8 cellular contexts compared by ENCODE assay signal in the genomic region with DNA sequence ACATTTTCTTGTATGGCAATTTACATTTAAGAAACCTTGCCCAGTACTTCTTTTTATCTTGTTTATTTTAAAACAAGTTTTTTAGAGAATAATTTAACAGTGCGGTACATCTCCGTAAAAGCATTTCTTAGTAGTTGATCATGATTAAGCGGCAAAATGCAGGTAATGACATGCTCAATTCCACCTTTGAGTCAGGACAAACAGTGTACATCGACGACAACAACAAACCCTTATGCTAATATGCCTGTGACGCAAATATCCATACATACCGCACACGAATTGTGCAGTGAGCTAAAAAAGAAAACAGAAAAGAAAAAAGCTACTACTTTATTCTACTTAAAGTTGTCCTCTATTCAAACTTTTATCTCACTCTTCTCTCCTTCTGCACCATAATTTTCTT. TPM values are rescaled to one million over a fixed set of nuclear protein-coding genes. Genes with fewer than 3 reads are reported as not detected.
DNase-seq lines count a peak whose midpoint lies in the region; ATAC-seq and TF ChIP-seq lines count a peak whose summit lies in the region.

No MANE protein-coding gene starts in this region.

- intact Hi-C loops in PC-9 (cut with micrococcal nuclease; ENCODE audit: unreplicated experiment), result no loop called here

- ATAC-seq in GM19035 (IDR thresholded peaks at IDR 0.05; ENCODE audit: unreplicated experiment), result no peak

- no peak for TF ChIP-seq EP300 in neural cell (conservative IDR thresholded peaks at IDR 0.05; ENCODE audit: poor library complexity, severe bottlenecking)

- H3K27me3 ChIP-seq in ACC112 (ENCODE audit: insufficient read depth, low read length) (no peaks in the 10 kb centered on the region), PC-9 (ENCODE audit: insufficient read depth, low read depth) (peaks cover 16% of the 10 kb centered on the region; the same call in 1 of the 2 replicates), neural cell (ENCODE audit: insufficient read depth, low read depth, low read length) (peaks cover 35% of the 10 kb centered on the region)

- H3K9me3 ChIP-seq in PC-9 (ENCODE audit: insufficient read depth, low read depth) (no peaks in the 10 kb centered on the region), neural cell (ENCODE audit: low read length) (no peaks in the 10 kb centered on the region)

- H2AFZ ChIP-seq in ACC112 (ENCODE audit: low read length, unreplicated experiment) (peak overlapping the region; percentile 98), PC-9 (peak overlapping the region; percentile 93), neural cell (ENCODE audit: low read depth, low read length) (no peak overlapping the region)

- H3K4me2 ChIP-seq in PC-9, result peak overlapping the region; percentile 88
- peak overlapping the region; percentile 69 for H3K4me2 ChIP-seq in neural cell (ENCODE audit: low read length)

- H3K27ac ChIP-seq in ACC112 (ENCODE audit: low read depth, low read length) (peak overlapping the region; percentile 73), PC-9 (no peak overlapping the region), neural cell (ENCODE audit: low read length) (no peak overlapping the region)

- CTCF ChIA-PET in PC-9 (lab: Charles Lee), result interaction anchor here (0.8 kb wide), 1 partner anchor 153 kb away, joined by 4 read pairs; no protein-coding TSS in a partner anchor

- TSS peak; percentile 44 for BruUV-seq in PC-9 (replicated peaks; lab: Mats Ljungman, UMichigan)

- H3K79me2 ChIP-seq in ACC112 (ENCODE audit: control insufficient read depth, insufficient read depth, low read length, unreplicated experiment) (peaks cover 36% of the 10 kb centered on the region), PC-9 (ENCODE audit: low read depth) (no peaks in the 10 kb centered on the region), neural cell (replicated peaks; ENCODE audit: insufficient read depth, low read length) (no peaks in the 10 kb centered on the region)

- no peaks in the 10 kb centered on the region; the same call in 1 of the 2 replicates for H3K36me3 ChIP-seq in ACC112 (ENCODE audit: insufficient read depth, low read length)
- H3K36me3 ChIP-seq in PC-9 (ENCODE audit: low read depth), result no peaks in the 10 kb centered on the region
- H3K36me3 ChIP-seq in neural cell (ENCODE audit: insufficient read depth, low read length), result no peaks in the 10 kb centered on the region

- H3K9me2 ChIP-seq in PC-9 (ENCODE audit: insufficient read depth) (no peaks in the 10 kb centered on the region), neural cell (ENCODE audit: insufficient read depth, low read length) (no peaks in the 10 kb centered on the region)

- POLR2A ChIA-PET in PC-9 (lab: Charles Lee; ENCODE audit: unreplicated experiment), result interaction anchor here (1.0 kb wide), 1 partner anchor 683 kb away, joined by 4 read pairs; no protein-coding TSS in a partner anchor

- H4K20me1 ChIP-seq in PC-9 (ENCODE audit: insufficient read depth), result no peaks in the 10 kb centered on the region
- H4K20me1 ChIP-seq in neural cell (ENCODE audit: insufficient read depth), result no peaks in the 10 kb centered on the region

- no peak for TF ChIP-seq RAD21 in neural cell (conservative IDR thresholded peaks at IDR 0.05)

- H3K4me3 ChIP-seq in ACC112 (ENCODE audit: low read depth, low read length), result peak overlapping the region; percentile 80
- peak overlapping the region; percentile 67 for H3K4me3 ChIP-seq in PC-9
- peak overlapping the region; percentile 87 for H3K4me3 ChIP-seq in epithelial cell of proximal tubule (ENCODE audit: low read depth, low read length)
- H3K4me3 ChIP-seq in neural cell (ENCODE audit: low read length), result peak overlapping the region; percentile 86

- no peak for DNase-seq in PC-9
- no peak for DNase-seq in epithelial cell of proximal tubule (ENCODE audit: low read depth)
- no peak for DNase-seq in HPDE6-E6E7 (ENCODE audit: extremely low spot score)
- DNase-seq in NCI-H82 (lab: John Stamatoyannopoulos, UW), result no peak
- no peak for DNase-seq in activated CD4-positive, alpha-beta T cell treated with anti-CD3 and anti-CD28 coated beads for 48 hours

- H3K9ac ChIP-seq in neural cell (ENCODE audit: low read length), result no peak overlapping the region

- H3F3A ChIP-seq in PC-9 (ENCODE audit: insufficient read depth, low read depth) (no peaks in the 10 kb centered on the region), neural cell (ENCODE audit: insufficient read depth, low read length, poor library complexity, severe bottlenecking) (no peaks in the 10 kb centered on the region)

- H3K4me1 ChIP-seq in ACC112 (ENCODE audit: control insufficient read depth, insufficient read depth, low read length, unreplicated experiment) (peaks cover 36% of the 10 kb centered on the region), PC-9 (replicated peaks; ENCODE audit: insufficient read depth) (peaks cover 5% of the 10 kb centered on the region; the same call in 1 of the 2 replicates)

- TF ChIP-seq CTCF in PC-9 (conservative IDR thresholded peaks at IDR 0.05), result no peak
- no peak for TF ChIP-seq CTCF in epithelial cell of proximal tubule (conservative IDR thresholded peaks at IDR 0.05; ENCODE audit: low read depth, low read length)
- TF ChIP-seq CTCF in neural cell (IDR thresholded peaks at IDR 0.05; ENCODE audit: poor library complexity, severe bottlenecking), result no peak

TF ChIP-seq in neural cell, 6 proteins besides CTCF, POLR2A, EP300 and RAD21:
- TF ChIP-seq EZH2 (IDR thresholded peaks at IDR 0.05; ENCODE audit: borderline replicate concordance, insufficient read depth, low read length, poor library complexity, severe bottlenecking) (no peak), SMC3 (conservative IDR thresholded peaks at IDR 0.05; ENCODE audit: poor library complexity) (no peak), MXI1 (conservative IDR thresholded peaks at IDR 0.05; ENCODE audit: poor library complexity, severe bottlenecking) (no peak), TAF1 (IDR thresholded peaks at IDR 0.05; ENCODE audit: low read depth) (no peak), POLR2AphosphoS5 (IDR thresholded peaks at IDR 0.05) (no peak)
- TF ChIP-seq, protein P1, sequence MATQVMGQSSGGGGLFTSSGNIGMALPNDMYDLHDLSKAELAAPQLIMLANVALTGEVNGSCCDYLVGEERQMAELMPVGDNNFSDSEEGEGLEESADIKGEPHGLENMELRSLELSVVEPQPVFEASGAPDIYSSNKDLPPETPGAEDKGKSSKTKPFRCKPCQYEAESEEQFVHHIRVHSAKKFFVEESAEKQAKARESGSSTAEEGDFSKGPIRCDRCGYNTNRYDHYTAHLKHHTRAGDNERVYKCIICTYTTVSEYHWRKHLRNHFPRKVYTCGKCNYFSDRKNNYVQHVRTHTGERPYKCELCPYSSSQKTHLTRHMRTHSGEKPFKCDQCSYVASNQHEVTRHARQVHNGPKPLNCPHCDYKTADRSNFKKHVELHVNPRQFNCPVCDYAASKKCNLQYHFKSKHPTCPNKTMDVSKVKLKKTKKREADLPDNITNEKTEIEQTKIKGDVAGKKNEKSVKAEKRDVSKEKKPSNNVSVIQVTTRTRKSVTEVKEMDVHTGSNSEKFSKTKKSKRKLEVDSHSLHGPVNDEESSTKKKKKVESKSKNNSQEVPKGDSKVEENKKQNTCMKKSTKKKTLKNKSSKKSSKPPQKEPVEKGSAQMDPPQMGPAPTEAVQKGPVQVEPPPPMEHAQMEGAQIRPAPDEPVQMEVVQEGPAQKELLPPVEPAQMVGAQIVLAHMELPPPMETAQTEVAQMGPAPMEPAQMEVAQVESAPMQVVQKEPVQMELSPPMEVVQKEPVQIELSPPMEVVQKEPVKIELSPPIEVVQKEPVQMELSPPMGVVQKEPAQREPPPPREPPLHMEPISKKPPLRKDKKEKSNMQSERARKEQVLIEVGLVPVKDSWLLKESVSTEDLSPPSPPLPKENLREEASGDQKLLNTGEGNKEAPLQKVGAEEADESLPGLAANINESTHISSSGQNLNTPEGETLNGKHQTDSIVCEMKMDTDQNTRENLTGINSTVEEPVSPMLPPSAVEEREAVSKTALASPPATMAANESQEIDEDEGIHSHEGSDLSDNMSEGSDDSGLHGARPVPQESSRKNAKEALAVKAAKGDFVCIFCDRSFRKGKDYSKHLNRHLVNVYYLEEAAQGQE (IDR thresholded peaks at IDR 0.05; ENCODE audit: borderline replicate concordance), result no peak

RNA-seq across cellular contexts. Expression of a gene that starts 1.9 kb away (rescaled TPM):
- total RNA-seq in PC-9 (2021), result 0.92 and 1.6 TPM in 2 replicates
- 0.43 and 0.92 TPM in 2 replicates for total RNA-seq in epithelial cell of proximal tubule
- polyA plus RNA-seq in neural cell, result 18.7 and 19.3 TPM in 2 replicates
- 199 and 207 TPM in 2 replicates for polyA minus RNA-seq in neural cell
